ENCODE assay signal across 10 cellular contexts in genomic region chr1:2275796-2276536, GRCh38. TPM values are rescaled to one million over a fixed set of nuclear protein-coding genes. Genes with fewer than 3 reads are reported as not detected.
A peak's percentile ranks its signal among the peaks of the same experiment; 100 is the strongest.
DNase-seq lines count a peak whose midpoint lies in the region; ATAC-seq, FAIRE-seq and TF ChIP-seq lines count a peak whose summit lies in the region.
"Had no signal": no experiment of that assay in that cellular context is flagged by ENCODE, and none has a peak within 500 bp of the region (broad histone marks: within the 10 kb centered on the region; RNA-seq: fewer than 3 reads in every experiment).

No MANE protein-coding gene starts in this region.

- peaks cover 88% of the 10 kb centered on the region for H3K79me2 ChIP-seq in K562 (ENCODE audit: control insufficient read depth, insufficient read depth, low read length)

- H3K27ac Mint-ChIP-seq in activated T-cell treated with anti-CD3 and anti-CD28 coated beads, Interleukin-2, amount 50 U/mL, for 72 hours, result peak overlapping the region; percentile 80
- peak overlapping the region; percentile 77 for H3K27ac Mint-ChIP-seq in type B pancreatic cell

- no peak for TF ChIP-seq RAD21 in K562 (CRISPR knock-in tag; conservative IDR thresholded peaks at IDR 0.05 in 1 of 2, IDR thresholded peaks at IDR 0.05 in 1 of 2)

- no peak for TF ChIP-seq CTCF in K562 (IDR thresholded peaks at IDR 0.05 in 2 of 3, conservative IDR thresholded peaks at IDR 0.05 in 1 of 3; ENCODE audit: insufficient read depth in 2 of 3, low read depth in 1 of 3, low read length in 3 of 3)
- TF ChIP-seq CTCF in lung (IDR thresholded peaks at IDR 0.05; ENCODE audit: control extremely low read depth, extremely low read depth), result no peak
- no peak for TF ChIP-seq CTCF in type B pancreatic cell (conservative IDR thresholded peaks at IDR 0.05)

- H2AFZ ChIP-seq in K562 (ENCODE audit: low read depth, low read length), result no peak overlapping the region

- H3K27me3 ChIP-seq in K562 (ENCODE audit: control insufficient read depth in 2 of 2, insufficient read depth in 2 of 2, low read length in 2 of 2) (no peaks in the 10 kb centered on the region), lung (ENCODE audit: control insufficient read depth, insufficient read depth) (no peaks in the 10 kb centered on the region)

- no peaks in the 10 kb centered on the region for H3K27me3 Mint-ChIP-seq in activated T-cell treated with anti-CD3 and anti-CD28 coated beads, Interleukin-2, amount 50 U/mL, for 72 hours (ENCODE audit: low read depth)
- no peaks in the 10 kb centered on the region for H3K27me3 Mint-ChIP-seq in type B pancreatic cell

- H3K4me2 ChIP-seq in K562 (ENCODE audit: insufficient read depth, low read length), result no peak overlapping the region

- peaks cover 36% of the 10 kb centered on the region; the same call in 1 of the 2 replicates for H4K20me1 ChIP-seq in K562 (replicated peaks; ENCODE audit: control insufficient read depth, insufficient read depth, low read length)

- H3K9ac ChIP-seq in K562 (ENCODE audit: insufficient read depth in 1 of 2, low read depth in 2 of 2, low read length in 2 of 2), result peak overlapping the region in 1 of 2 experiments; percentile 79; a peak in 2 of 4 replicates

- H3K4me3 ChIP-seq in K562, result no peak overlapping the region
- H3K4me3 ChIP-seq in lung, result no peak overlapping the region

- CTCF ChIA-PET in K562 (lab: Yijun Ruan, JAX; ENCODE audit: low intra/inter-chr PET ratio), result no interaction called here

- no peak for DNase-seq in activated T-cell treated with anti-CD3 and anti-CD28 coated beads, Interleukin-2, amount 50 U/mL, for 72 hours
- no peak for DNase-seq in activated T-cell treated with anti-CD3 and anti-CD28 coated beads for 4 hours
- DNase-seq in K562 (ENCODE audit: extremely low read depth in 1 of 4, low spot score in 3 of 4), result peak in 3 of 4 experiments; percentile 32 to 51 (median 33)
- DNase-seq in lung (ENCODE audit: low spot score), result peak; percentile 63
- no peak for DNase-seq in type B pancreatic cell (ENCODE audit: extremely low spot score, unreplicated experiment)
- DNase-seq in HPDE6-E6E7 (ENCODE audit: extremely low spot score), result no peak
- DNase-seq in KBM-7, result no peak
- DNase-seq: DMS53 had no signal

- H3K36me3 ChIP-seq in K562 (ENCODE audit: control insufficient read depth, insufficient read depth, low read length) (peaks cover 17% of the 10 kb centered on the region; the same call in 2 of the 3 replicates), lung (ENCODE audit: control insufficient read depth in 2 of 2, insufficient read depth in 2 of 2, low read length in 2 of 2) (no peaks in the 10 kb centered on the region)

- peaks cover 12% of the 10 kb centered on the region for H3K9me1 ChIP-seq in K562 (ENCODE audit: control insufficient read depth, insufficient read depth, low read length)

- ATAC-seq in activated T-cell treated with anti-CD3 and anti-CD28 coated beads, Interleukin-2, amount 50 U/mL, for 72 hours (replicated peaks in 1 of 2), result no peak
- peak; percentile 58 for ATAC-seq in K562
- peak; percentile 48 for ATAC-seq in lung (ENCODE audit: insufficient read depth, low FRiP score)
- no peak for ATAC-seq in GM21576 (IDR thresholded peaks at IDR 0.05; ENCODE audit: unreplicated experiment)

- H3K27ac ChIP-seq in K562 (ENCODE audit: extremely low read depth, low read depth, low read length), result peak overlapping the region; percentile 27; the same call in 1 of the 3 replicates
- H3K27ac ChIP-seq in lung (ENCODE audit: low read depth in 1 of 2, low read length in 1 of 2), result peak overlapping the region in 1 of 2 donors; percentile 84

- intact Hi-C loops in K562 (cut with micrococcal nuclease), result no loop called here

- BruUV-seq in K562 (replicated peaks; lab: Mats Ljungman, UMichigan), result no TSS peak

- peaks cover 27 to 74% of the 10 kb centered on the region in 2 experiments for H3K4me1 ChIP-seq in K562 (replicated peaks in 1 of 2; ENCODE audit: control insufficient read depth in 2 of 2, insufficient read depth in 2 of 2, low read length in 2 of 2)
- peaks cover 35 to 80% of the 10 kb centered on the region in 2 donors for H3K4me1 ChIP-seq in lung (ENCODE audit: control insufficient read depth in 2 of 2, insufficient read depth in 2 of 2, low read length in 2 of 2)

- no peak for TF ChIP-seq EP300 in K562 (IDR thresholded peaks at IDR 0.05; ENCODE audit: low read length)

- no peak overlapping the region for H3K4me3 Mint-ChIP-seq in activated T-cell treated with anti-CD3 and anti-CD28 coated beads, Interleukin-2, amount 50 U/mL, for 72 hours
- H3K4me3 Mint-ChIP-seq in type B pancreatic cell, result peak overlapping the region; percentile 39

- FAIRE-seq in K562 (lab: Jason Lieb, UNC), result peak; percentile 37
- FAIRE-seq: keratinocyte had no signal

- WGBS in K562 (ENCODE audit: insufficient coverage, low coverage, missing lambda C conversion rate), result 39% methylated on average over 13 of the region's 14 CpGs
- WGBS in lung, 2 donors, result 29 to 31% methylated on average over 14 of the region's 14 CpGs

- H3K4me1 Mint-ChIP-seq in activated T-cell treated with anti-CD3 and anti-CD28 coated beads, Interleukin-2, amount 50 U/mL, for 72 hours (ENCODE audit: low read depth), result peaks cover 47% of the 10 kb centered on the region
- H3K4me1 Mint-ChIP-seq in type B pancreatic cell (ENCODE audit: unreplicated experiment), result peaks cover 40% of the 10 kb centered on the region

- TF ChIP-seq POLR2A in K562 (conservative IDR thresholded peaks at IDR 0.05), result no peak

- POLR2A ChIA-PET in K562 (lab: Yijun Ruan, JAX), result interaction anchor here (0.6 to 1.8 kb wide), 5 partner anchors 20 to 1564 kb away, joined by 3 to 6 read pairs (median 3); no protein-coding TSS in a partner anchor

- in situ Hi-C loops in K562 (cut with MboI) (no loop called here), KBM-7 (cut with MboI; ENCODE audit: low pct_unique_long_range_greater_than_20kb, low sequenced_read_pairs) (no loop called here)

- no peaks in the 10 kb centered on the region for H3K9me3 Mint-ChIP-seq in activated T-cell treated with anti-CD3 and anti-CD28 coated beads, Interleukin-2, amount 50 U/mL, for 72 hours
- no peaks in the 10 kb centered on the region for H3K9me3 Mint-ChIP-seq in type B pancreatic cell

- peaks cover 2% of the 10 kb centered on the region for H3K9me3 ChIP-seq in K562 (replicated peaks; ENCODE audit: control insufficient read depth, insufficient read depth, low read depth, low read length)
- H3K9me3 ChIP-seq in lung (ENCODE audit: control insufficient read depth in 2 of 2, insufficient read depth in 1 of 2, low read length in 1 of 2), result no peaks in the 10 kb centered on the region

- H3K36me3 Mint-ChIP-seq in activated T-cell treated with anti-CD3 and anti-CD28 coated beads, Interleukin-2, amount 50 U/mL, for 72 hours (ENCODE audit: insufficient read depth in 2 of 2), result peaks cover 5% of the 10 kb centered on the region in 2 donors
- H3K36me3 Mint-ChIP-seq in type B pancreatic cell, result no peaks in the 10 kb centered on the region

TF ChIP-seq in K562, 482 proteins besides CTCF, POLR2A, EP300 and RAD21 (continues in another document):
- TF ChIP-seq POLR2G (IDR thresholded peaks at IDR 0.05; ENCODE audit: low read depth, low read length), result no peak
- TF ChIP-seq CEBPB (tag; IDR thresholded peaks at IDR 0.05), result peak; percentile 82
- no peak for TF ChIP-seq THAP7 (CRISPR knock-in tag; IDR thresholded peaks at IDR 0.05)
- no peak for TF ChIP-seq ARID2 (IDR thresholded peaks at IDR 0.05)
- no peak for TF ChIP-seq BRF2 (IDR thresholded peaks at IDR 0.05; ENCODE audit: borderline replicate concordance, insufficient read depth, insufficient read length)

RNA-seq across cellular contexts. Expression of gene SKI, which starts 47.8 kb away (rescaled TPM):
- 10 to 100 TPM; 28.5 to 32.3 TPM for total RNA-seq in activated T-cell treated with anti-CD3 and anti-CD28 coated beads, Interleukin-2, amount 50 U/mL, for 72 hours
- total RNA-seq in K562 (2011; cell fraction: chromatin; rRNA removed; ENCODE audit: low replicate concordance), result 25.0 and 40.0 TPM in 2 replicates
- total RNA-seq in K562 (2011; cell fraction: nucleolus; rRNA removed), result 28.2 and 34.2 TPM in 2 replicates
- 21.0 and 24.4 TPM in 2 replicates for total RNA-seq in K562 (2011; cell fraction: nucleoplasm; rRNA removed)
- total RNA-seq in K562 (2014; rRNA removed), result 10.8 and 16.6 TPM in 2 replicates
- 2.8 and 3.2 TPM in 2 replicates for total RNA-seq in K562 (2014; rRNA removed; fragmentation: Illumina TruSeq; extraction: Trizol)
- 4.6 and 5.6 TPM in 2 replicates for total RNA-seq in K562 (2015; rRNA removed; fragmentation: Illumina TruSeq; extraction: Trizol)
- total RNA-seq in K562 (2021), result 55.4 and 60.5 TPM in 2 replicates
- 3.1 and 4.6 TPM in 2 replicates for polyA plus RNA-seq in K562 (2011; rRNA removed)
- polyA plus RNA-seq in K562 (2011; cell fraction: cytosol; rRNA removed), result 3.6 and 6.1 TPM in 2 replicates
- 8.6 and 16.4 TPM in 2 replicates for polyA plus RNA-seq in K562 (2011; cell fraction: nucleus; rRNA removed)
- polyA plus RNA-seq in K562 (2012), result 13.2 and 13.6 TPM in 2 replicates
- 15.8 and 21.4 TPM in 2 replicates for polyA plus RNA-seq in K562 (2014; fragmentation: Illumina TruSeq; extraction: Trizol)
- polyA plus RNA-seq in K562 (2014; fragmentation: Nextera tagmentation; extraction: Ambion mirVana), result under 1 TPM; 0.10 to 0.39 TPM
- polyA plus RNA-seq in K562 (2014; rRNA removed), result 16.4 and 17.0 TPM in 2 replicates
- 2.7 and 4.6 TPM in 2 replicates for polyA minus RNA-seq in K562 (2011; rRNA and poly(A)+ RNA removed)
- polyA minus RNA-seq in K562 (2011; cell fraction: cytosol; rRNA and poly(A)+ RNA removed), result 20.6 and 21.9 TPM in 2 replicates
- polyA minus RNA-seq in K562 (2011; cell fraction: nucleus; rRNA and poly(A)+ RNA removed), result 8.6 and 10.9 TPM in 2 replicates
- 10 to 100 TPM; 47.7 to 90.7 TPM for total RNA-seq in lung
- polyA plus RNA-seq in lung, result 10 to 100 TPM; 17.1 to 33.8 TPM
- total RNA-seq in type B pancreatic cell (ENCODE audit: low replicate concordance), result 52.7 and 55.7 TPM in 2 replicates

Comparison
In these comparisons a context has a peak if more than half of its experiments do, and no peak if none do; other contexts are left out.
1. ATAC-seq: peak in K562 (single experiment) and lung (single experiment); none in activated T-cell treated with anti-CD3 and anti-CD28 coated beads, Interleukin-2, amount 50 U/mL, for 72 hours (0 of 2) and GM21576 (single experiment).
2. DNase-seq: peak in K562 (3 of 4) and lung (single experiment); none in activated T-cell treated with anti-CD3 and anti-CD28 coated beads, Interleukin-2, amount 50 U/mL, for 72 hours (0 of 2), activated T-cell treated with anti-CD3 and anti-CD28 coated beads for 4 hours (single experiment), type B pancreatic cell (single experiment), HPDE6-E6E7 (single experiment) and KBM-7 (single experiment).